ENCODE assay signal across 1 cellular context in genomic region chr18:46169464-46169941, GRCh38.
TF ChIP-seq lines count a peak whose summit lies in the region.

No MANE protein-coding gene starts in this region.

TF ChIP-seq in HepG2, 621 proteins besides CTCF, POLR2A, EP300 and RAD21 (continued from another document and continues in another):
- TF ChIP-seq ZBTB26 (CRISPR knock-in tag; IDR thresholded peaks at IDR 0.05; ENCODE audit: borderline replicate concordance) (peak; percentile 98), ZBTB10 (CRISPR knock-in tag; IDR thresholded peaks at IDR 0.05; ENCODE audit: borderline replicate concordance) (peak; percentile 85; the same call in 1 of the 2 replicates), ZNF20 (CRISPR knock-in tag; IDR thresholded peaks at IDR 0.05) (no peak), SP5 (CRISPR knock-in tag; IDR thresholded peaks at IDR 0.05; ENCODE audit: borderline replicate concordance, low read depth) (no peak), ZNF367 (CRISPR knock-in tag; IDR thresholded peaks at IDR 0.05; ENCODE audit: borderline replicate concordance) (no peak), SALL1 (CRISPR knock-in tag; IDR thresholded peaks at IDR 0.05) (0 out of 2 replicates have a peak, but pooled peaks have one; percentile 25), ZNF619 (CRISPR knock-in tag; IDR thresholded peaks at IDR 0.05) (peak; percentile 34; the same call in 1 of the 2 replicates), LCORL (IDR thresholded peaks at IDR 0.05) (no peak), LCORL (CRISPR knock-in tag; IDR thresholded peaks at IDR 0.05) (0 out of 2 replicates have a peak, but pooled peaks have one; percentile 38), HDAC2 (CRISPR knock-in tag; IDR thresholded peaks at IDR 0.05) (peak; percentile 26; the same call in 1 of the 2 replicates), UBTF (CRISPR knock-in tag; IDR thresholded peaks at IDR 0.05) (peak; percentile 28; the same call in 1 of the 2 replicates), TCF12 (IDR thresholded peaks at IDR 0.05) (no peak), TCF12 (CRISPR knock-in tag; IDR thresholded peaks at IDR 0.05) (no peak), ZSCAN20 (CRISPR knock-in tag; IDR thresholded peaks at IDR 0.05; ENCODE audit: borderline replicate concordance) (no peak), CREB1 (IDR thresholded peaks at IDR 0.05) (no peak), CREB1 (CRISPR knock-in tag; IDR thresholded peaks at IDR 0.05) (peak; percentile 33; the same call in 1 of the 2 replicates), FOSL2 (CRISPR knock-in tag; IDR thresholded peaks at IDR 0.05) (peak; percentile 82), TBX2 (CRISPR knock-in tag; IDR thresholded peaks at IDR 0.05; ENCODE audit: borderline replicate concordance) (no peak), SMAD1 (CRISPR knock-in tag; IDR thresholded peaks at IDR 0.05; ENCODE audit: borderline replicate concordance, low read depth) (peak; percentile 47; the same call in 1 of the 2 replicates), ZNF484 (CRISPR knock-in tag; IDR thresholded peaks at IDR 0.05; ENCODE audit: borderline replicate concordance, low read depth) (no peak), ATF3 (CRISPR knock-in tag; IDR thresholded peaks at IDR 0.05) (no peak), RXRB (CRISPR knock-in tag; IDR thresholded peaks at IDR 0.05; ENCODE audit: borderline replicate concordance) (0 out of 2 replicates have a peak, but pooled peaks have one; percentile 9), TEF (CRISPR knock-in tag; IDR thresholded peaks at IDR 0.05) (peak; percentile 70; the same call in 1 of the 2 replicates), ZNF615 (CRISPR knock-in tag; IDR thresholded peaks at IDR 0.05; ENCODE audit: borderline replicate concordance) (no peak), ZBTB46 (CRISPR knock-in tag; IDR thresholded peaks at IDR 0.05; ENCODE audit: borderline replicate concordance) (no peak), THAP11 (CRISPR knock-in tag; IDR thresholded peaks at IDR 0.05) (no peak), DMTF1 (CRISPR knock-in tag; IDR thresholded peaks at IDR 0.05) (0 out of 2 replicates have a peak, but pooled peaks have one; percentile 20), ZZZ3 (CRISPR knock-in tag; IDR thresholded peaks at IDR 0.05; ENCODE audit: borderline replicate concordance) (no peak), YY1 (IDR thresholded peaks at IDR 0.05; ENCODE audit: insufficient read depth, insufficient replicate concordance, low read depth, low read length) (peak; percentile 27), HDAC1 (CRISPR knock-in tag; IDR thresholded peaks at IDR 0.05) (peak; percentile 46; the same call in 1 of the 2 replicates), CREM (IDR thresholded peaks at IDR 0.05) (no peak), CREM (CRISPR knock-in tag; IDR thresholded peaks at IDR 0.05) (no peak), ATF5 (CRISPR knock-in tag; IDR thresholded peaks at IDR 0.05; ENCODE audit: low read depth) (no peak), MYPOP (CRISPR knock-in tag; IDR thresholded peaks at IDR 0.05) (no peak), PHF21A (CRISPR knock-in tag; IDR thresholded peaks at IDR 0.05) (0 out of 2 replicates have a peak, but pooled peaks have one; percentile 36), RBFOX2 (IDR thresholded peaks at IDR 0.05; ENCODE audit: low read depth, low read length) (no peak), DNMT3B (CRISPR knock-in tag; conservative IDR thresholded peaks at IDR 0.05) (no peak), KLF11 (CRISPR knock-in tag; IDR thresholded peaks at IDR 0.05) (no peak), ZNF503 (CRISPR knock-in tag; IDR thresholded peaks at IDR 0.05) (no peak), PATZ1 (CRISPR knock-in tag; IDR thresholded peaks at IDR 0.05) (peak; percentile 70), MXD3 (CRISPR knock-in tag; IDR thresholded peaks at IDR 0.05) (no peak), ZNF34 (CRISPR knock-in tag; IDR thresholded peaks at IDR 0.05; ENCODE audit: borderline replicate concordance) (no peak), SMARCE1 (IDR thresholded peaks at IDR 0.05; ENCODE audit: borderline replicate concordance) (no peak), TGIF2 (CRISPR knock-in tag; IDR thresholded peaks at IDR 0.05) (peak; percentile 16; the same call in 1 of the 2 replicates), ZNF180 (CRISPR knock-in tag; IDR thresholded peaks at IDR 0.05; ENCODE audit: borderline replicate concordance, low read depth) (no peak), ZNF263 (CRISPR knock-in tag; IDR thresholded peaks at IDR 0.05) (peak; percentile 81), SAP130 (CRISPR knock-in tag; IDR thresholded peaks at IDR 0.05; ENCODE audit: low read depth) (peak; percentile 44; the same call in 1 of the 2 replicates), ZNF660 (CRISPR knock-in tag; IDR thresholded peaks at IDR 0.05; ENCODE audit: borderline replicate concordance, low read depth) (no peak)
